ENCODE assay signal across 1 cellular context in the genomic region with DNA sequence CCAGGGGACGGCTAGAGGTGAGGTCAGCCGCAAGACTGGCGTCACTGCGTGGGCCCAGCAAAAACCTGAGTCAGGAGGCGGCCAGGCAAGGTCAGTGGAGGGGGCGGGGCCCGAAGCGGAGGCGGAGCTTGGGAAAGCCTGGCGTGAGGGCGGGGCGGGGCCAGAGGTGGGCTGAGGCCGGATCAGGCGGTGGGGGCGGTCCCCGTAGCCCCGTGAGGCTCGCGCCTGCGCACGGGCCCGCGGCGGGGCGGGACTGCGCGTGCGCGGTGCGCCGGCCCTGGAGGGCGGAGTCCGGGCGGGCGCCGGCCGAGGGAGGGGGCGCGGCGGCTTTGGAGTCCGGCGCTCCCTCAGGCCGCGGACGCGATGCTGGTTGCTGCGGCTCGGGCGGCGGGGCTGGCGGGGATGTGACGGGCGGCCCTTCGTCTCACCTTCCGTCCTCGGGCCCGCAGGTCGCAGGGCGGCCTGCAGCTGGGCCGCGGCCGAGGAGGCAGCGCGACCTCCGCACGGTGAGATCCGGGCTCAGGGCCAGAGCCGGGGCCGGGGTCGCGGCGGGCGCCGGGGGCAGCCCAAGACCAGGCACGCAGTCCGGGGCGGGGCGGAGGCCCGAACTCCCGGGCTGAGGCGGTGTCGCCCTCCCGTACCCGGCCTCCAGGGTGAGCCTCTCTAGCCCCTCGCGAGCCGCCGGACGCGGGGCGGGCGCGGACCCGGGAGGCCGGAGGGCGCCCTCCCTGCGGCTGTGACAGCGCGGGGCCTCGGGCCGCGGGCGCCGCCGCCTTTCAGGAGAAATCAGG.
TF ChIP-seq lines count a peak whose summit lies in the region.

A gene with protein sequence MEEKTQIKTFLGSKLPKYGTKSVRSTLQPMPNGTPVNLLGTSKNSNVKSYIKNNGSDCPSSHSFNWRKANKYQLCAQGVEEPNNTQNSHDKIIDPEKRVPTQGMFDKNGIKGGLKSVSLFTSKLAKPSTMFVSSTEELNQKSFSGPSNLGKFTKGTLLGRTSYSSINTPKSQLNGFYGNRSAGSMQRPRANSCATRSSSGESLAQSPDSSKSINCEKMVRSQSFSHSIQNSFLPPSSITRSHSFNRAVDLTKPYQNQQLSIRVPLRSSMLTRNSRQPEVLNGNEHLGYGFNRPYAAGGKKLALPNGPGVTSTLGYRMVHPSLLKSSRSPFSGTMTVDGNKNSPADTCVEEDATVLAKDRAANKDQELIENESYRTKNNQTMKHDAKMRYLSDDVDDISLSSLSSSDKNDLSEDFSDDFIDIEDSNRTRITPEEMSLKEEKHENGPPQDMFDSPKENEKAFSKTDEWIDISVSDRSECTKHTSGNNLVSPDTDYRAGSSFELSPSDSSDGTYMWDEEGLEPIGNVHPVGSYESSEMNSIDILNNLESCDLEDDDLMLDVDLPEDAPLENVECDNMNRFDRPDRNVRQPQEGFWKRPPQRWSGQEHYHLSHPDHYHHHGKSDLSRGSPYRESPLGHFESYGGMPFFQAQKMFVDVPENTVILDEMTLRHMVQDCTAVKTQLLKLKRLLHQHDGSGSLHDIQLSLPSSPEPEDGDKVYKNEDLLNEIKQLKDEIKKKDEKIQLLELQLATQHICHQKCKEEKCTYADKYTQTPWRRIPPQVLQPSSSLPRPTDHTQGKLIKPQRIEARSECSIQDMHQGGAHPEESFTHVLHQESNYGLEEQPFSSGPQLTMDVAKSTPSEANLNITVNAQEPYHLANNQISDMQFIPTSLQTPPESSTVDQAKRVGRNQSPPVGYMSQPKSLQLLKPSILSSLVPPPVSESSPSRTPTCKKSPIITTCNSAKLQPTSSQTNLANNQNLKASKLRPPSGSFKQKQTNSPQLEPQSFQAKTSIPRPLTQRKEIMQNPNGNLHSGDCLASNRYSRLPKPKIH (plus strand): TSS at position 287 of the 791 bp plus-strand sequence. CDS start 42,464 bp downstream, outside the sequence.

TF ChIP-seq in WTC11, 78 proteins besides CTCF, POLR2A, EP300 and RAD21 (continued from another document):
- no peak for TF ChIP-seq NR3C1 (CRISPR knock-in tag; conservative IDR thresholded peaks at IDR 0.05; ENCODE audit: low read depth)
- no peak for TF ChIP-seq CREB1 (CRISPR knock-in tag; IDR thresholded peaks at IDR 0.05)
- TF ChIP-seq E2F5 (CRISPR knock-in tag; IDR thresholded peaks at IDR 0.05) = no peak
- TF ChIP-seq, protein P1, sequence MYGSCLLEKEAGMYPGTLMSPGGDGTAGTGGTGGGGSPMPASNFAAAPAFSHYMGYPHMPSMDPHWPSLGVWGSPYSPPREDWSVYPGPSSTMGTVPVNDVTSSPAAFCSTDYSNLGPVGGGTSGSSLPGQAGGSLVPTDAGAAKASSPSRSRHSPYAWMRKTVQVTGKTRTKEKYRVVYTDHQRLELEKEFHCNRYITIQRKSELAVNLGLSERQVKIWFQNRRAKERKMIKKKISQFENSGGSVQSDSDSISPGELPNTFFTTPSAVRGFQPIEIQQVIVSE (CRISPR knock-in tag; IDR thresholded peaks at IDR 0.05; ENCODE audit: borderline replicate concordance) = no peak
- TF ChIP-seq AFF4 (CRISPR knock-in tag; IDR thresholded peaks at IDR 0.05; ENCODE audit: borderline replicate concordance) = no peak
- no peak for TF ChIP-seq ATF3 (CRISPR knock-in tag; conservative IDR thresholded peaks at IDR 0.05)
- no peak for TF ChIP-seq ZBTB43 (CRISPR knock-in tag; IDR thresholded peaks at IDR 0.05)
- no peak for TF ChIP-seq TEAD4 (CRISPR knock-in tag; IDR thresholded peaks at IDR 0.05)
